10 cellular contexts compared by ENCODE assay signal in genomic region chr16:84266451-84266850, GRCh38. TPM values are rescaled to one million over a fixed set of nuclear protein-coding genes. Genes with fewer than 3 reads are reported as not detected.
DNase-seq lines count a peak whose midpoint lies in the region; ATAC-seq and TF ChIP-seq lines count a peak whose summit lies in the region.
"Had no signal": no experiment of that assay in that cellular context is flagged by ENCODE, and none has a peak within 500 bp of the region (broad histone marks: within the 10 kb centered on the region; RNA-seq: fewer than 3 reads in every experiment).

No MANE protein-coding gene starts in this region.

- peak overlapping the region; percentile 43 for H3K4me2 ChIP-seq in neural progenitor cell

- TF ChIP-seq CTCF in fibroblast of pulmonary artery (IDR thresholded peaks at IDR 0.05; ENCODE audit: low read length, missing control alignments) (no peak), neural progenitor cell (IDR thresholded peaks at IDR 0.05) (no peak)

- H3K4me3 ChIP-seq in fibroblast of pulmonary artery (replicated peaks; ENCODE audit: low read depth, low read length) (no peak overlapping the region), neural progenitor cell (no peak overlapping the region)
- H3K4me3 ChIP-seq: SK-N-MC had no signal

- no peaks in the 10 kb centered on the region for H3K79me2 ChIP-seq in neural progenitor cell (ENCODE audit: low read depth)

- ATAC-seq in T-helper 17 cell (peak; percentile 72), GM19397 (IDR thresholded peaks at IDR 0.05; ENCODE audit: unreplicated experiment) (no peak), HG03354 (IDR thresholded peaks at IDR 0.05; ENCODE audit: poor library complexity, severe bottlenecking, unreplicated experiment) (no peak)

- no peaks in the 10 kb centered on the region for H3K36me3 ChIP-seq in neural progenitor cell
- H3K36me3 ChIP-seq: neutrophil had no signal

- DNase-seq in NCI-H1417 (lab: John Stamatoyannopoulos, UW) (peak; percentile 1 to 36 (median 34)), NCI-H1417 treated with DMSO at 0.1 percent for 48 hours (lab: John Stamatoyannopoulos, UW) (no peak), HT-29 (ENCODE audit: low spot score) (peak; percentile 71), T-helper 17 cell (no peak), fibroblast of pulmonary artery (ENCODE audit: low read depth) (peak; percentile 75), neural progenitor cell (ENCODE audit: low spot score) (peak; percentile 85)

- no peaks in the 10 kb centered on the region for H4K20me1 ChIP-seq in neural progenitor cell (ENCODE audit: low read depth)

- H3K36me3 Mint-ChIP-seq in T-helper 17 cell (ENCODE audit: low read depth) = no peaks in the 10 kb centered on the region
- H3K36me3 Mint-ChIP-seq in neural progenitor cell = no peaks in the 10 kb centered on the region

- no peaks in the 10 kb centered on the region for H3K4me1 ChIP-seq in neural progenitor cell

- no peaks in the 10 kb centered on the region for H3K27me3 ChIP-seq in neural progenitor cell

- no peaks in the 10 kb centered on the region for H3K4me1 Mint-ChIP-seq in T-helper 17 cell
- H3K4me1 Mint-ChIP-seq in neural progenitor cell = peaks cover 24% of the 10 kb centered on the region

- peak overlapping the region; percentile 93 for H2AFZ ChIP-seq in neural progenitor cell (replicated peaks)

- no peak overlapping the region for H3K27ac Mint-ChIP-seq in T-helper 17 cell
- H3K27ac Mint-ChIP-seq in neural progenitor cell = peak overlapping the region; percentile 48

- no peaks in the 10 kb centered on the region for H3K9me3 Mint-ChIP-seq in neural progenitor cell

- no peaks in the 10 kb centered on the region for H3F3A ChIP-seq in neural progenitor cell (ENCODE audit: low read depth)

- no peaks in the 10 kb centered on the region for H3K9me3 ChIP-seq in T-helper 17 cell (ENCODE audit: control insufficient read depth, low read length, poor library complexity, severe bottlenecking)
- H3K9me3 ChIP-seq in neural progenitor cell (ENCODE audit: low read depth) = no peaks in the 10 kb centered on the region
- H3K9me3 ChIP-seq: neutrophil had no signal

- H3K27ac ChIP-seq in neural progenitor cell = no peak overlapping the region
- H3K27ac ChIP-seq: neutrophil, SK-N-MC had no signal

- H3K4me3 Mint-ChIP-seq in T-helper 17 cell = no peak overlapping the region
- no peak overlapping the region for H3K4me3 Mint-ChIP-seq in neural progenitor cell

- no peak overlapping the region for H3K9ac ChIP-seq in neural progenitor cell

- H3K27me3 Mint-ChIP-seq in T-helper 17 cell (peaks cover 27% of the 10 kb centered on the region), neural progenitor cell (ENCODE audit: insufficient read depth, low read depth) (peaks cover 17% of the 10 kb centered on the region)

RNA-seq across cellular contexts. Expression of gene KCNG4, which starts 26.6 kb away (rescaled TPM):
- not detected in 2 replicates for total RNA-seq in HT-29 (2014; rRNA removed; shearing (Covaris generic))
- total RNA-seq in T-helper 17 cell (not detected), neural progenitor cell (ENCODE audit: low replicate concordance) (not detected in 2 replicates)

RNA-seq across cellular contexts. Expression of gene WFDC1, which starts 28.2 kb away (rescaled TPM):
- total RNA-seq in HT-29 (2014; rRNA removed; shearing (Covaris generic)) = not detected in 2 replicates
- total RNA-seq in T-helper 17 cell = not detected
- total RNA-seq in neural progenitor cell (ENCODE audit: low replicate concordance) = not detected in 2 replicates

Comparison
In these comparisons a context has a peak if more than half of its experiments do, and no peak if none do; other contexts are left out.
1. DNase-seq: peak in NCI-H1417 (3 of 3), HT-29 (single experiment), fibroblast of pulmonary artery (single experiment) and neural progenitor cell (single experiment); none in NCI-H1417 treated with DMSO at 0.1 percent for 48 hours (single experiment) and T-helper 17 cell (0 of 3).